ENCODE assay signal across 28 cellular contexts in genomic region chr1:232542633-232543032, GRCh38.
DNase-seq lines count a peak whose midpoint lies in the region; ATAC-seq and TF ChIP-seq lines count a peak whose summit lies in the region.
"Had no signal": no experiment of that assay in that cellular context is flagged by ENCODE, and none has a peak within 500 bp of the region (broad histone marks: within the 10 kb centered on the region; RNA-seq: fewer than 3 reads in every experiment).

No MANE protein-coding gene starts in this region.

- H3K9ac ChIP-seq in endodermal cell (ENCODE audit: extremely low read depth, low read length, poor library complexity, severe bottlenecking): no peak overlapping the region
- no peak overlapping the region for H3K9ac ChIP-seq in neural progenitor cell
- H3K9ac ChIP-seq in MM.1S (ENCODE audit: low read length): no peak overlapping the region

- peaks cover 14% of the 10 kb centered on the region for H3K4me1 ChIP-seq in endodermal cell (ENCODE audit: control insufficient read depth, insufficient read depth, low read length)
- peaks cover 23% of the 10 kb centered on the region for H3K4me1 ChIP-seq in neural progenitor cell
- no peaks in the 10 kb centered on the region for H3K4me1 ChIP-seq in MM.1S (ENCODE audit: low read length)
- H3K4me1 ChIP-seq: foreskin keratinocyte had no signal

- no peak for ATAC-seq in HG03108 (IDR thresholded peaks at IDR 0.05; ENCODE audit: unreplicated experiment)
- ATAC-seq: activated naive CD4-positive, alpha-beta T cell treated with anti-CD3 and anti-CD28 coated beads, Interleukin-2, amount 50 U/mL, for 72 hours; effector memory CD8-positive, alpha-beta T cell; esophagus mucosa; foreskin keratinocyte; HepG2; left cardiac atrium; Panc1; psoas muscle; stimulated activated naive CD8-positive, alpha-beta T cell treated with anti-CD3 and anti-CD28 coated beads, Interleukin-15, Interleukin-2, amounts not matched to agents 100 U/mL and 50 U/mL, for 24 hours; T-cell had no signal

- H3K9me3 ChIP-seq in endodermal cell (ENCODE audit: control insufficient read depth, low read length): no peaks in the 10 kb centered on the region
- no peaks in the 10 kb centered on the region for H3K9me3 ChIP-seq in neural progenitor cell (ENCODE audit: low read depth)
- H3K9me3 ChIP-seq in MM.1S (replicated peaks; ENCODE audit: insufficient read depth, low read length): no peaks in the 10 kb centered on the region
- H3K9me3 ChIP-seq: psoas muscle, SJSA1, thoracic aorta had no signal

- H3K9me3 Mint-ChIP-seq in endodermal cell (no peaks in the 10 kb centered on the region), neural progenitor cell (no peaks in the 10 kb centered on the region)
- H3K9me3 Mint-ChIP-seq: activated B cell treated with CpG ODN at 0.5 μM for 24 hours; activated naive CD4-positive, alpha-beta T cell treated with anti-CD3 and anti-CD28 coated beads, Interleukin-2, amount 50 U/mL, for 72 hours; effector memory CD8-positive, alpha-beta T cell; T-cell had no signal

- no peak overlapping the region for H3K4me3 ChIP-seq in endodermal cell (ENCODE audit: low read length)
- no peak overlapping the region for H3K4me3 ChIP-seq in neural progenitor cell
- no peak overlapping the region for H3K4me3 ChIP-seq in MM.1S (ENCODE audit: low read length)
- H3K4me3 ChIP-seq: psoas muscle, SJSA1, thoracic aorta had no signal

- H4K20me1 ChIP-seq in neural progenitor cell (ENCODE audit: low read depth) (no peaks in the 10 kb centered on the region), MM.1S (ENCODE audit: insufficient read depth, low read length) (no peaks in the 10 kb centered on the region)

- H3K27ac ChIP-seq in endodermal cell (ENCODE audit: low read depth, low read length) (peak overlapping the region; percentile 13), neural progenitor cell (no peak overlapping the region), MM.1S (ENCODE audit: low read length) (no peak overlapping the region)
- H3K27ac ChIP-seq: foreskin keratinocyte, psoas muscle, SJSA1, thoracic aorta had no signal

- H3K27ac Mint-ChIP-seq in endodermal cell: peak overlapping the region; percentile 27
- peak overlapping the region; percentile 77 for H3K27ac Mint-ChIP-seq in neural progenitor cell
- H3K27ac Mint-ChIP-seq: activated B cell treated with CpG ODN at 0.5 μM for 24 hours; activated naive CD4-positive, alpha-beta T cell treated with anti-CD3 and anti-CD28 coated beads, Interleukin-2, amount 50 U/mL, for 72 hours; effector memory CD8-positive, alpha-beta T cell; T-cell had no signal

- no peaks in the 10 kb centered on the region for H3F3A ChIP-seq in neural progenitor cell (ENCODE audit: low read depth)
- no peaks in the 10 kb centered on the region for H3F3A ChIP-seq in MM.1S (ENCODE audit: insufficient read depth, low read length)

- H3K27me3 Mint-ChIP-seq in endodermal cell (ENCODE audit: insufficient read depth) (no peaks in the 10 kb centered on the region), neural progenitor cell (ENCODE audit: insufficient read depth, low read depth) (no peaks in the 10 kb centered on the region)
- H3K27me3 Mint-ChIP-seq: activated B cell treated with CpG ODN at 0.5 μM for 24 hours; effector memory CD8-positive, alpha-beta T cell; T-cell had no signal

- no peak for TF ChIP-seq CTCF in endodermal cell (conservative IDR thresholded peaks at IDR 0.05)
- TF ChIP-seq CTCF in neural progenitor cell (IDR thresholded peaks at IDR 0.05): no peak
- TF ChIP-seq CTCF in MM.1S (IDR thresholded peaks at IDR 0.05; ENCODE audit: low read length): no peak

- H3K4me3 Mint-ChIP-seq in endodermal cell (no peak overlapping the region), neural progenitor cell (no peak overlapping the region)
- H3K4me3 Mint-ChIP-seq: activated B cell treated with CpG ODN at 0.5 μM for 24 hours; effector memory CD8-positive, alpha-beta T cell; T-cell had no signal

- DNase-seq in NCI-H2081 (lab: John Stamatoyannopoulos, UW) (peak; percentile 23 to 34), NCI-H2081 treated with DMSO at 0.1 percent for 48 hours (lab: John Stamatoyannopoulos, UW) (no peak), NCI-H146 treated with DMSO at 0.1 percent for 48 hours (lab: John Stamatoyannopoulos, UW; ENCODE audit: unreplicated experiment) (peak; percentile 72), endodermal cell (no peak), neural progenitor cell (ENCODE audit: low spot score) (peak; percentile 25), retina (no peak), MM.1S (no peak)
- DNase-seq: activated B cell treated with CpG ODN at 0.5 μM for 24 hours; activated CD4-positive, alpha-beta T cell treated with anti-CD3 and anti-CD28 coated beads, Interleukin-2, amount 50 U/mL, for 1 hour; effector memory CD8-positive, alpha-beta T cell; foreskin keratinocyte; Karpas-422; left cardiac atrium; mammary epithelial cell; NCI-H1048; NCI-H2029 treated with DMSO at 0.1 percent for 48 hours; NCI-H446; NK-92 treated with Interleukin-12 subunit alpha and Interleukin-12 subunit beta, amount 100 ng/mL, for 24 hours; psoas muscle; stimulated activated naive CD8-positive, alpha-beta T cell treated with anti-CD3 and anti-CD28 coated beads, Interleukin-15, Interleukin-2, amounts not matched to agents 100 U/mL and 50 U/mL, for 24 hours; T-cell had no signal

- WGBS in endodermal cell (ENCODE audit: insufficient coverage in 1 of 2, insufficient read length in 1 of 2), 2 experiments: 90 to 94% methylated on average over 4 to 5 of the region's 5 CpGs

- no peaks in the 10 kb centered on the region for H3K9me2 ChIP-seq in MM.1S (replicated peaks; ENCODE audit: insufficient read depth, low read length)

- peaks cover 42% of the 10 kb centered on the region for H3K4me1 Mint-ChIP-seq in endodermal cell
- peaks cover 50% of the 10 kb centered on the region for H3K4me1 Mint-ChIP-seq in neural progenitor cell
- H3K4me1 Mint-ChIP-seq: activated B cell treated with CpG ODN at 0.5 μM for 24 hours, T-cell had no signal

- no peak overlapping the region for H3K4me2 ChIP-seq in neural progenitor cell
- H3K4me2 ChIP-seq in MM.1S (ENCODE audit: low read depth, low read length): no peak overlapping the region

- H3K79me2 ChIP-seq in neural progenitor cell (ENCODE audit: low read depth): peaks cover 4% of the 10 kb centered on the region
- no peaks in the 10 kb centered on the region for H3K79me2 ChIP-seq in MM.1S (ENCODE audit: low read length)

- H3K27me3 ChIP-seq in endodermal cell (ENCODE audit: control insufficient read depth, insufficient read depth, low read length, poor library complexity, severe bottlenecking) (no peaks in the 10 kb centered on the region), neural progenitor cell (no peaks in the 10 kb centered on the region), MM.1S (replicated peaks; ENCODE audit: insufficient read depth, low read length) (no peaks in the 10 kb centered on the region)
- H3K27me3 ChIP-seq: foreskin keratinocyte, SJSA1 had no signal

- H3K36me3 ChIP-seq in endodermal cell (ENCODE audit: control insufficient read depth, insufficient read depth, low read length) (peaks cover 15% of the 10 kb centered on the region), neural progenitor cell (no peaks in the 10 kb centered on the region), MM.1S (replicated peaks; ENCODE audit: insufficient read depth, low read length) (no peaks in the 10 kb centered on the region)
- H3K36me3 ChIP-seq: SJSA1, thoracic aorta had no signal

- no peaks in the 10 kb centered on the region for H3K36me3 Mint-ChIP-seq in endodermal cell (ENCODE audit: low read depth)
- peaks cover 18% of the 10 kb centered on the region for H3K36me3 Mint-ChIP-seq in neural progenitor cell
- H3K36me3 Mint-ChIP-seq: activated naive CD4-positive, alpha-beta T cell treated with anti-CD3 and anti-CD28 coated beads, Interleukin-2, amount 50 U/mL, for 72 hours; T-cell had no signal

- H2AFZ ChIP-seq in neural progenitor cell (replicated peaks): no peak overlapping the region
- no peak overlapping the region for H2AFZ ChIP-seq in MM.1S (ENCODE audit: low read length)

Comparison
In these comparisons a context has a peak if more than half of its experiments do, and no peak if none do; other contexts are left out.
1. DNase-seq: peak in NCI-H2081 (2 of 2), NCI-H146 treated with DMSO at 0.1 percent for 48 hours (single experiment) and neural progenitor cell (single experiment); none in NCI-H2081 treated with DMSO at 0.1 percent for 48 hours (single experiment), endodermal cell (single experiment), retina (single experiment) and MM.1S (single experiment).